Comparison of ENCODE assay signal across 8 cellular contexts in genomic region chrX:150772150-150772970, GRCh38.
A peak's percentile ranks its signal among the peaks of the same experiment; 100 is the strongest.
DNase-seq lines count a peak whose midpoint lies in the region; ATAC-seq and TF ChIP-seq lines count a peak whose summit lies in the region.

No MANE protein-coding gene starts in this region.

- H3K9me3 ChIP-seq in esophagus squamous epithelium = no peaks in the 10 kb centered on the region

- peaks cover 0 to 20% (median 0%) of the 10 kb centered on the region in 3 donors for H3K4me1 ChIP-seq in esophagus squamous epithelium

- H3K36me3 Mint-ChIP-seq in nephron (ENCODE audit: low read depth) = peaks cover 13% of the 10 kb centered on the region

- H3K27ac Mint-ChIP-seq in nephron = no peak overlapping the region

- intact Hi-C loops in esophagus squamous epithelium (cut with DNase I) = loop anchor here (2.0 kb wide), 1 partner anchor 310 kb away; no protein-coding TSS in a partner anchor

- H3K4me3 ChIP-seq in esophagus squamous epithelium = no peak overlapping the region

- H3K4me1 Mint-ChIP-seq in nephron = no peaks in the 10 kb centered on the region

- H3K9me3 Mint-ChIP-seq in nephron = peaks cover 15% of the 10 kb centered on the region

- WGBS in esophagus squamous epithelium, 2 donors = 48 to 49% methylated on average over 11 to 14 of the region's 26 CpGs

- peak in 12 of 14 donors; percentile 2 to 74 (median 55) for DNase-seq in C1 segment of cervical spinal cord (lab: John Stamatoyannopoulos, UW)
- peak; percentile 30 for DNase-seq in NOMO-1 treated with DMSO at 0.1 percent for 48 hours (lab: John Stamatoyannopoulos, UW; ENCODE audit: unreplicated experiment)
- DNase-seq in activated T-cell treated with anti-CD3 and anti-CD28 coated beads for 1 hour (ENCODE audit: low read depth) = peak; percentile 69
- peak; percentile 9 for DNase-seq in esophagus squamous epithelium (lab: John Stamatoyannopoulos, UW)
- peak; percentile 85 for DNase-seq in stimulated activated naive CD8-positive, alpha-beta T cell treated with anti-CD3 and anti-CD28 coated beads, Interleukin-15, Interleukin-2, amounts not matched to agents 100 U/mL and 50 U/mL, for 24 hours

- H3K4me3 Mint-ChIP-seq in nephron = no peak overlapping the region

- peaks cover 0 to 30% (median 0%) of the 10 kb centered on the region in 3 donors for H3K36me3 ChIP-seq in esophagus squamous epithelium

- ATAC-seq in GM19324 (IDR thresholded peaks at IDR 0.05; ENCODE audit: low FRiP score, unreplicated experiment) = peak; percentile 75
- ATAC-seq in HG03571 (IDR thresholded peaks at IDR 0.05; ENCODE audit: unreplicated experiment) = peak; percentile 79
- ATAC-seq in stimulated activated naive CD8-positive, alpha-beta T cell treated with anti-CD3 and anti-CD28 coated beads, Interleukin-15, Interleukin-2, amounts not matched to agents 100 U/mL and 50 U/mL, for 24 hours = peak; percentile 83

- no peaks in the 10 kb centered on the region for H3K27me3 ChIP-seq in esophagus squamous epithelium

- H3K27me3 Mint-ChIP-seq in nephron (ENCODE audit: low read depth) = no peaks in the 10 kb centered on the region

- no peak overlapping the region for H3K27ac ChIP-seq in esophagus squamous epithelium

- no peak for TF ChIP-seq POLR2A in esophagus squamous epithelium (IDR thresholded peaks at IDR 0.05)

- TF ChIP-seq CTCF in esophagus squamous epithelium (IDR thresholded peaks at IDR 0.05) (peak; percentile 67 to 84 (median 76)), nephron (IDR thresholded peaks at IDR 0.05; ENCODE audit: unreplicated experiment in 3 of 3) (peak; percentile 53 to 65 (median 55))

Comparison
In these comparisons a context has a peak if more than half of its experiments do, and no peak if none do; other contexts are left out.
1. DNase-seq: peak in every context shown above with its lines; median percentile 85 in stimulated activated naive CD8-positive, alpha-beta T cell treated with anti-CD3 and anti-CD28 coated beads, Interleukin-15, Interleukin-2, amounts not matched to agents 100 U/mL and 50 U/mL, for 24 hours; 69 in activated T-cell treated with anti-CD3 and anti-CD28 coated beads for 1 hour; 55 in C1 segment of cervical spinal cord; 30 in NOMO-1 treated with DMSO at 0.1 percent for 48 hours; 9 in esophagus squamous epithelium.